16 cellular contexts compared by ENCODE assay signal in genomic region chr5:133531178-133531577, GRCh38.
A peak's percentile ranks its signal among the peaks of the same experiment; 100 is the strongest.
DNase-seq lines count a peak whose midpoint lies in the region; ATAC-seq and TF ChIP-seq lines count a peak whose summit lies in the region.
"Had no signal": no experiment of that assay in that cellular context is flagged by ENCODE, and none has a peak within 500 bp of the region (broad histone marks: within the 10 kb centered on the region; RNA-seq: fewer than 3 reads in every experiment).

No MANE protein-coding gene starts in this region.

- ATAC-seq in activated naive CD4-positive, alpha-beta T cell treated with anti-CD3 and anti-CD28 coated beads, Interleukin-2, amount 50 U/mL, for 72 hours = peak; percentile 63 to 73
- peak; percentile 82 for ATAC-seq in HG02885 (IDR thresholded peaks at IDR 0.05; ENCODE audit: poor library complexity, unreplicated experiment)
- ATAC-seq: CD8-positive, alpha-beta T cell; effector memory CD8-positive, alpha-beta T cell had no signal

- H3K36me3 Mint-ChIP-seq in activated naive CD4-positive, alpha-beta T cell treated with anti-CD3 and anti-CD28 coated beads, Interleukin-2, amount 50 U/mL, for 72 hours = no peaks in the 10 kb centered on the region
- no peaks in the 10 kb centered on the region for H3K36me3 Mint-ChIP-seq in activated naive CD4-positive, alpha-beta T cell treated with anti-CD3 and anti-CD28 coated beads for 36 hours (ENCODE audit: low read depth)
- no peaks in the 10 kb centered on the region for H3K36me3 Mint-ChIP-seq in activated T-helper 2 cell treated with anti-CD3 and anti-CD28 coated beads, Interferon-gamma antibody, Interleukin-2, Interleukin-4, amounts not matched to agents 10 μg/mL and 5 μg/mL and 100 μg/mL, durations not matched to agents 14 hours and 24 hours and 36 hours (ENCODE audit: low read depth)
- H3K36me3 Mint-ChIP-seq in progenitor cell of endocrine pancreas (ENCODE audit: insufficient read depth) = no peaks in the 10 kb centered on the region
- H3K36me3 Mint-ChIP-seq: activated naive CD8-positive, alpha-beta T cell; CD8-positive, alpha-beta T cell had no signal

- no peak for TF ChIP-seq CTCF in progenitor cell of endocrine pancreas (IDR thresholded peaks at IDR 0.05; ENCODE audit: unreplicated experiment)

- intact Hi-C loops in activated naive CD4-positive, alpha-beta T cell treated with anti-CD3 and anti-CD28 coated beads for 36 hours (cut with micrococcal nuclease) = no loop called here
- intact Hi-C loops in activated T-helper 2 cell treated with anti-CD3 and anti-CD28 coated beads, Interferon-gamma antibody, Interleukin-2, Interleukin-4, amounts not matched to agents 10 μg/mL and 5 μg/mL and 100 μg/mL, durations not matched to agents 14 hours and 24 hours and 36 hours (cut with micrococcal nuclease) = loop anchor here (5.0 to 10.0 kb wide), 2 partner anchors 34 to 106 kb away; no protein-coding TSS in a partner anchor

- no peak for DNase-seq in activated naive CD4-positive, alpha-beta T cell treated with anti-CD3 and anti-CD28 coated beads, Interleukin-2, amount 50 U/mL, for 72 hours (ENCODE audit: low spot score in 2 of 2)
- DNase-seq in activated naive CD4-positive, alpha-beta T cell treated with anti-CD3 and anti-CD28 coated beads for 36 hours = no peak
- DNase-seq in activated T-helper 2 cell treated with anti-CD3 and anti-CD28 coated beads, Interferon-gamma antibody, Interleukin-2, Interleukin-4, amounts not matched to agents 10 μg/mL and 5 μg/mL and 100 μg/mL, durations not matched to agents 14 hours and 24 hours and 36 hours (ENCODE audit: low spot score) = no peak
- DNase-seq in islet precursor cell (no peak), progenitor cell of endocrine pancreas (ENCODE audit: low spot score, unreplicated experiment) (no peak), NCI-H1436 treated with DMSO at 0.1 percent for 48 hours (lab: John Stamatoyannopoulos, UW) (no peak)
- DNase-seq in activated CD8-positive, alpha-beta memory T cell treated with anti-CD3 and anti-CD28 coated beads, Interleukin-2, amount 50 U/mL, for 48 hours = no peak
- DNase-seq: CD8-positive, alpha-beta T cell; effector memory CD8-positive, alpha-beta T cell; NCI-H187 treated with DMSO at 0.1 percent for 48 hours; NCI-H510A treated with DMSO at 0.1 percent for 48 hours; PC-9; stimulated activated CD4-positive, alpha-beta T cell treated with anti-CD3 and anti-CD28 coated beads, Interleukin-4, amount 100 ng/mL, for 1 hour had no signal

- no peaks in the 10 kb centered on the region for H3K27me3 Mint-ChIP-seq in activated naive CD4-positive, alpha-beta T cell treated with anti-CD3 and anti-CD28 coated beads for 36 hours (ENCODE audit: low read depth)
- peaks cover 4% of the 10 kb centered on the region for H3K27me3 Mint-ChIP-seq in activated T-helper 2 cell treated with anti-CD3 and anti-CD28 coated beads, Interferon-gamma antibody, Interleukin-2, Interleukin-4, amounts not matched to agents 10 μg/mL and 5 μg/mL and 100 μg/mL, durations not matched to agents 14 hours and 24 hours and 36 hours (ENCODE audit: low read depth)
- H3K27me3 Mint-ChIP-seq in progenitor cell of endocrine pancreas = peaks cover 13% of the 10 kb centered on the region

- no peaks in the 10 kb centered on the region for H3K9me3 Mint-ChIP-seq in activated naive CD4-positive, alpha-beta T cell treated with anti-CD3 and anti-CD28 coated beads, Interleukin-2, amount 50 U/mL, for 72 hours
- H3K9me3 Mint-ChIP-seq in activated naive CD4-positive, alpha-beta T cell treated with anti-CD3 and anti-CD28 coated beads for 36 hours = no peaks in the 10 kb centered on the region
- H3K9me3 Mint-ChIP-seq in activated T-helper 2 cell treated with anti-CD3 and anti-CD28 coated beads, Interferon-gamma antibody, Interleukin-2, Interleukin-4, amounts not matched to agents 10 μg/mL and 5 μg/mL and 100 μg/mL, durations not matched to agents 14 hours and 24 hours and 36 hours = no peaks in the 10 kb centered on the region
- H3K9me3 Mint-ChIP-seq in progenitor cell of endocrine pancreas (ENCODE audit: low read depth) = no peaks in the 10 kb centered on the region
- H3K9me3 Mint-ChIP-seq: CD8-positive, alpha-beta T cell; effector memory CD8-positive, alpha-beta T cell; nephron had no signal

- CTCF ChIA-PET in activated naive CD4-positive, alpha-beta T cell treated with anti-CD3 and anti-CD28 coated beads for 36 hours (lab: Charles Lee) = no interaction called here

- H3K4me3 Mint-ChIP-seq in activated naive CD4-positive, alpha-beta T cell treated with anti-CD3 and anti-CD28 coated beads for 36 hours = no peak overlapping the region
- no peak overlapping the region for H3K4me3 Mint-ChIP-seq in activated T-helper 2 cell treated with anti-CD3 and anti-CD28 coated beads, Interferon-gamma antibody, Interleukin-2, Interleukin-4, amounts not matched to agents 10 μg/mL and 5 μg/mL and 100 μg/mL, durations not matched to agents 14 hours and 24 hours and 36 hours (ENCODE audit: low read depth)
- H3K4me3 Mint-ChIP-seq in progenitor cell of endocrine pancreas (ENCODE audit: low read depth) = no peak overlapping the region
- H3K4me3 Mint-ChIP-seq: activated naive CD8-positive, alpha-beta T cell; CD8-positive, alpha-beta T cell; effector memory CD8-positive, alpha-beta T cell; nephron had no signal

- no peaks in the 10 kb centered on the region for H3K4me1 Mint-ChIP-seq in activated naive CD4-positive, alpha-beta T cell treated with anti-CD3 and anti-CD28 coated beads for 36 hours (ENCODE audit: low read depth)
- peaks cover 3% of the 10 kb centered on the region for H3K4me1 Mint-ChIP-seq in activated T-helper 2 cell treated with anti-CD3 and anti-CD28 coated beads, Interferon-gamma antibody, Interleukin-2, Interleukin-4, amounts not matched to agents 10 μg/mL and 5 μg/mL and 100 μg/mL, durations not matched to agents 14 hours and 24 hours and 36 hours (ENCODE audit: low read depth)
- H3K4me1 Mint-ChIP-seq in progenitor cell of endocrine pancreas (ENCODE audit: low read depth) = no peaks in the 10 kb centered on the region

- no peak overlapping the region for H3K27ac Mint-ChIP-seq in activated naive CD4-positive, alpha-beta T cell treated with anti-CD3 and anti-CD28 coated beads, Interleukin-2, amount 50 U/mL, for 72 hours
- H3K27ac Mint-ChIP-seq in activated naive CD4-positive, alpha-beta T cell treated with anti-CD3 and anti-CD28 coated beads for 36 hours = no peak overlapping the region
- peak overlapping the region; percentile 28 for H3K27ac Mint-ChIP-seq in activated T-helper 2 cell treated with anti-CD3 and anti-CD28 coated beads, Interferon-gamma antibody, Interleukin-2, Interleukin-4, amounts not matched to agents 10 μg/mL and 5 μg/mL and 100 μg/mL, durations not matched to agents 14 hours and 24 hours and 36 hours
- H3K27ac Mint-ChIP-seq in progenitor cell of endocrine pancreas = no peak overlapping the region
- H3K27ac Mint-ChIP-seq: activated naive CD8-positive, alpha-beta T cell; CD8-positive, alpha-beta T cell; effector memory CD8-positive, alpha-beta T cell had no signal
